ENCODE assay signal across 8 cellular contexts in genomic region chr7:128739048-128739962, GRCh38. TPM values are rescaled to one million over a fixed set of nuclear protein-coding genes. Genes with fewer than 3 reads are reported as not detected.
A peak's percentile ranks its signal among the peaks of the same experiment; 100 is the strongest.
DNase-seq lines count a peak whose midpoint lies in the region; ATAC-seq and TF ChIP-seq lines count a peak whose summit lies in the region.

Gene CALU, plus strand, starts transcription at chr7:128739359. Its CDS starts 9,225 bp downstream, at chr7:128748584.

- peak within 1 kb of the TSS; percentile 96 for H3K4me3 ChIP-seq in astrocyte of the cerebellum (ENCODE audit: low read depth, low read length)
- peak within 1 kb of the TSS; percentile 98 for H3K4me3 ChIP-seq in rectal smooth muscle tissue (ENCODE audit: low read length)
- H3K4me3 ChIP-seq in aorta (ENCODE audit: low read length in 2 of 2) = peak within 1 kb of the TSS; percentile 70 to 94

- H3K27ac ChIP-seq in rectal smooth muscle tissue (ENCODE audit: low read depth, low read length) = peak within 1 kb of the TSS; percentile 93
- H3K27ac ChIP-seq in aorta (ENCODE audit: low read depth in 1 of 2, low read length in 2 of 2) = peak within 1 kb of the TSS; percentile 59 to 91

- H3K36me3 ChIP-seq in rectal smooth muscle tissue (ENCODE audit: control insufficient read depth, insufficient read depth, low read length) (no peaks in the 10 kb centered on the region), aorta (ENCODE audit: control insufficient read depth in 1 of 2, insufficient read depth in 2 of 2, low read length in 1 of 2) (no peaks in the 10 kb centered on the region)

- intact Hi-C loops in aorta (cut with DNase I) = loop anchor here in 1 of 2 donors (5.0 to 10.0 kb wide), 3 partner anchors 53 to 125 kb away; partner anchors contain the start of genes ATP6V1F, CCDC136 and FLNC

- TF ChIP-seq CTCF in astrocyte of the cerebellum (IDR thresholded peaks at IDR 0.05; ENCODE audit: low read depth, low read length, missing control alignments) = no peak

- peak within 1 kb of the TSS; percentile 95 for H3K9ac ChIP-seq in rectal smooth muscle tissue (ENCODE audit: low read length)

- peak; percentile 94 for TF ChIP-seq POLR2A in GM18505 (IDR thresholded peaks at IDR 0.05; ENCODE audit: borderline replicate concordance, extremely low read depth, insufficient read depth, insufficient read length)

- in situ Hi-C loops in astrocyte of the cerebellum (cut with HindIII; ENCODE audit: low sequenced_read_pairs) = no loop called here

- peak; percentile 92 for DNase-seq in NCI-H2029 (lab: John Stamatoyannopoulos, UW)
- DNase-seq in T-helper 22 cell (ENCODE audit: low read depth) = peak; percentile 91
- peak; percentile 92 for DNase-seq in astrocyte of the cerebellum (ENCODE audit: low read depth)
- DNase-seq in hepatic stellate cell (ENCODE audit: low spot score) = peak; percentile 99
- peak; percentile 99 for DNase-seq in aorta

- H3K4me1 ChIP-seq in rectal smooth muscle tissue (ENCODE audit: control insufficient read depth, insufficient read depth, low read length) = peaks cover 20% of the 10 kb centered on the region
- peaks cover 0 to 3% of the 10 kb centered on the region in 2 donors for H3K4me1 ChIP-seq in aorta (ENCODE audit: control insufficient read depth in 1 of 2, insufficient read depth in 2 of 2, low read length in 2 of 2)

- no peaks in the 10 kb centered on the region for H3K9me3 ChIP-seq in aorta (ENCODE audit: control insufficient read depth, low read length)

- WGBS in aorta, 2 donors = 0 to 1% methylated on average over 73 to 74 of the region's 74 CpGs

- H3K27me3 ChIP-seq in rectal smooth muscle tissue (ENCODE audit: control insufficient read depth, insufficient read depth, low read length) (no peaks in the 10 kb centered on the region), aorta (ENCODE audit: control insufficient read depth in 1 of 2, insufficient read depth in 2 of 2, low read length in 1 of 2) (no peaks in the 10 kb centered on the region)

- ATAC-seq in GM18505 (IDR thresholded peaks at IDR 0.05; ENCODE audit: unreplicated experiment) = peak; percentile 99
- peak; percentile 93 for ATAC-seq in HG02973 (IDR thresholded peaks at IDR 0.05; ENCODE audit: unreplicated experiment)
- ATAC-seq in aorta (ENCODE audit: low FRiP score) = peak; percentile 99

RNA-seq across cellular contexts. Expression of gene CALU, which starts in this region (rescaled TPM):
- total RNA-seq in aorta = 100 to 1,000 TPM; 206 to 267 TPM
- polyA plus RNA-seq in aorta = 100 to 1,000 TPM; 145 to 164 TPM

Comparison
In these comparisons a context has a peak if more than half of its experiments do, and no peak if none do; other contexts are left out.
1. Peak in every context shown above with its lines: DNase-seq, ATAC-seq, H3K4me3 ChIP-seq and H3K27ac ChIP-seq.